22 cellular contexts compared by ENCODE assay signal in the genomic region with DNA sequence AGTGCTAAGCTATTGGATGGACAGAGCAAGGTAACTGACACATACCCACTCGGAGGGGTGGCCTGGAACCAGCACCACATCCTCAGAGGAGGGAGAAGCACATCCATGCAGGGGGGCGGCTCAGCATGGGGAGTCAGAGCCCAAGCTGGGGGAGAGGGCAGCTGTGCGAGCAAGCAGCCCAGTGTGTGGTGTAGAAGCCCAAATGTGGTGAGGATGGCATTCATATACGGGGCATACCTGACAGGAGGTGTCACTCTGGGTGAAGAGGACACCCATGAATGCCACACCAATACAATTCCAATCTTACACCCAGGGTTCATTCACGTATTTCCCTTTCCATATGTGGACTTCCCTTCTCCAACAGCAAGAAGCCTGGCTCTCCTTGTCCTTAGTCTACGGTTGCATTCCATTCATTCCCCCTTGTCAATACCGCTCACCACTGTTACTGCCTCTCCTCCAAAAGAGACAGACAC. TPM values are rescaled to one million over a fixed set of nuclear protein-coding genes. Genes with fewer than 3 reads are reported as not detected.
DNase-seq lines count a peak whose midpoint lies in the region; ATAC-seq and TF ChIP-seq lines count a peak whose summit lies in the region.
"Had no signal": no experiment of that assay in that cellular context is flagged by ENCODE, and none has a peak within 500 bp of the region (broad histone marks: within the 10 kb centered on the region; RNA-seq: fewer than 3 reads in every experiment).

No MANE protein-coding gene starts in this region.

- no peaks in the 10 kb centered on the region for H3K27me3 ChIP-seq in brain microvascular endothelial cell (replicated peaks)
- H3K27me3 ChIP-seq in upper lobe of right lung: peaks cover 33% of the 10 kb centered on the region
- H3K27me3 ChIP-seq: MG63 had no signal

- ATAC-seq in upper lobe of right lung: peak; percentile 40
- ATAC-seq in HG03442 (IDR thresholded peaks at IDR 0.05; ENCODE audit: unreplicated experiment): no peak
- no peak for ATAC-seq in GM21360 (IDR thresholded peaks at IDR 0.05; ENCODE audit: unreplicated experiment)
- ATAC-seq: HepG2 had no signal

- in situ Hi-C loops in brain microvascular endothelial cell (cut with HindIII; ENCODE audit: low pct_ligation_motif_present, low sequenced_read_pairs): no loop called here

- TF ChIP-seq CTCF in HEK293 (tag by site-specific recombination; IDR thresholded peaks at IDR 0.05) (no peak), brain microvascular endothelial cell (IDR thresholded peaks at IDR 0.05; ENCODE audit: low read depth, low read length, missing control alignments) (no peak), upper lobe of right lung (IDR thresholded peaks at IDR 0.05) (no peak)

- H3K9me3 ChIP-seq in HEK293 (ENCODE audit: control insufficient read depth, insufficient read depth, low read depth, low read length) (no peaks in the 10 kb centered on the region), upper lobe of right lung (no peaks in the 10 kb centered on the region)
- H3K9me3 ChIP-seq: MG63 had no signal

- no peak overlapping the region for H3K27ac ChIP-seq in HEK293 (ENCODE audit: extremely low read depth, low read depth, low read length)
- no peak overlapping the region for H3K27ac ChIP-seq in brain microvascular endothelial cell
- H3K27ac ChIP-seq in upper lobe of right lung: no peak overlapping the region
- H3K27ac ChIP-seq: epithelial cell of prostate, parathyroid adenoma, RWPE1, skin epidermis had no signal

- DNase-seq in brain microvascular endothelial cell (peak; percentile 9), iris pigment epithelial cell (ENCODE audit: low read depth) (peak; percentile 2), upper lobe of right lung (no peak), putamen (ENCODE audit: low spot score) (no peak)
- DNase-seq: activated CD4-positive, alpha-beta T cell treated with anti-CD3 and anti-CD28 coated beads, Interleukin-2, amount 50 U/mL, for 1 hour; activated naive CD4-positive, alpha-beta T cell treated with anti-CD3 and anti-CD28 coated beads for 36 hours; dermis blood vessel endothelial cell; MG63; NCI-H1694; NCI-H446; stimulated activated CD4-positive, alpha-beta T cell treated with anti-CD3 and anti-CD28 coated beads, Interleukin-4, amount 100 ng/mL, for 24 hours; substantia nigra had no signal

- CTCF ChIA-PET in HEK293 (lab: Yijun Ruan, JAX): interaction anchor here (0.6 kb wide), 1 partner anchor 14 kb away, joined by 3 read pairs; no protein-coding TSS in a partner anchor

- H3K36me3 ChIP-seq in HEK293 (ENCODE audit: control insufficient read depth in 2 of 2, insufficient read depth in 1 of 2, low read length in 2 of 2): no peaks in the 10 kb centered on the region
- H3K36me3 ChIP-seq in brain microvascular endothelial cell (replicated peaks): no peaks in the 10 kb centered on the region
- H3K36me3 ChIP-seq in upper lobe of right lung: no peaks in the 10 kb centered on the region
- H3K36me3 ChIP-seq: MG63 had no signal

- POLR2A ChIA-PET in HEK293 (lab: Yijun Ruan, JAX): no interaction called here

- H3K4me1 ChIP-seq in HEK293 (ENCODE audit: control insufficient read depth, insufficient read depth, low read length) (peaks cover 6% of the 10 kb centered on the region), upper lobe of right lung (no peaks in the 10 kb centered on the region)
- H3K4me1 ChIP-seq: parathyroid adenoma had no signal

- no peak overlapping the region for H3K4me3 ChIP-seq in HEK293 (ENCODE audit: low read depth, low read length)
- H3K4me3 ChIP-seq in brain microvascular endothelial cell (ENCODE audit: low read depth, low read length): no peak overlapping the region
- H3K4me3 ChIP-seq in upper lobe of right lung: no peak overlapping the region
- H3K4me3 ChIP-seq: MG63, skin epidermis had no signal

- intact Hi-C loops in upper lobe of right lung (cut with DNase I): no loop called here

TF ChIP-seq in HEK293, 187 proteins besides CTCF, POLR2A, EP300 and RAD21:
- TF ChIP-seq, protein P1, sequence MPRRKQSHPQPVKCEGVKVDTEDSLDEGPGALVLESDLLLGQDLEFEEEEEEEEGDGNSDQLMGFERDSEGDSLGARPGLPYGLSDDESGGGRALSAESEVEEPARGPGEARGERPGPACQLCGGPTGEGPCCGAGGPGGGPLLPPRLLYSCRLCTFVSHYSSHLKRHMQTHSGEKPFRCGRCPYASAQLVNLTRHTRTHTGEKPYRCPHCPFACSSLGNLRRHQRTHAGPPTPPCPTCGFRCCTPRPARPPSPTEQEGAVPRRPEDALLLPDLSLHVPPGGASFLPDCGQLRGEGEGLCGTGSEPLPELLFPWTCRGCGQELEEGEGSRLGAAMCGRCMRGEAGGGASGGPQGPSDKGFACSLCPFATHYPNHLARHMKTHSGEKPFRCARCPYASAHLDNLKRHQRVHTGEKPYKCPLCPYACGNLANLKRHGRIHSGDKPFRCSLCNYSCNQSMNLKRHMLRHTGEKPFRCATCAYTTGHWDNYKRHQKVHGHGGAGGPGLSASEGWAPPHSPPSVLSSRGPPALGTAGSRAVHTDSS (tag by site-specific recombination; IDR thresholded peaks at IDR 0.05): no peak
- TF ChIP-seq ZIC2 (tag by site-specific recombination; IDR thresholded peaks at IDR 0.05) (peak; percentile 21; the same call in 1 of the 2 replicates), ZNF830 (tag by site-specific recombination; IDR thresholded peaks at IDR 0.05; ENCODE audit: low read depth) (no peak), GLIS2 (tag by site-specific recombination; IDR thresholded peaks at IDR 0.05) (0 out of 2 replicates have a peak, but pooled peaks have one; percentile 16), YY1 (tag by site-specific recombination; IDR thresholded peaks at IDR 0.05) (no peak), ZNF561 (tag by site-specific recombination; IDR thresholded peaks at IDR 0.05; ENCODE audit: borderline replicate concordance) (no peak), GLIS1 (tag by site-specific recombination; IDR thresholded peaks at IDR 0.05) (peak; percentile 89), ZNF510 (tag by site-specific recombination; IDR thresholded peaks at IDR 0.05; ENCODE audit: insufficient replicate concordance) (no peak)
- TF ChIP-seq, protein P2, sequence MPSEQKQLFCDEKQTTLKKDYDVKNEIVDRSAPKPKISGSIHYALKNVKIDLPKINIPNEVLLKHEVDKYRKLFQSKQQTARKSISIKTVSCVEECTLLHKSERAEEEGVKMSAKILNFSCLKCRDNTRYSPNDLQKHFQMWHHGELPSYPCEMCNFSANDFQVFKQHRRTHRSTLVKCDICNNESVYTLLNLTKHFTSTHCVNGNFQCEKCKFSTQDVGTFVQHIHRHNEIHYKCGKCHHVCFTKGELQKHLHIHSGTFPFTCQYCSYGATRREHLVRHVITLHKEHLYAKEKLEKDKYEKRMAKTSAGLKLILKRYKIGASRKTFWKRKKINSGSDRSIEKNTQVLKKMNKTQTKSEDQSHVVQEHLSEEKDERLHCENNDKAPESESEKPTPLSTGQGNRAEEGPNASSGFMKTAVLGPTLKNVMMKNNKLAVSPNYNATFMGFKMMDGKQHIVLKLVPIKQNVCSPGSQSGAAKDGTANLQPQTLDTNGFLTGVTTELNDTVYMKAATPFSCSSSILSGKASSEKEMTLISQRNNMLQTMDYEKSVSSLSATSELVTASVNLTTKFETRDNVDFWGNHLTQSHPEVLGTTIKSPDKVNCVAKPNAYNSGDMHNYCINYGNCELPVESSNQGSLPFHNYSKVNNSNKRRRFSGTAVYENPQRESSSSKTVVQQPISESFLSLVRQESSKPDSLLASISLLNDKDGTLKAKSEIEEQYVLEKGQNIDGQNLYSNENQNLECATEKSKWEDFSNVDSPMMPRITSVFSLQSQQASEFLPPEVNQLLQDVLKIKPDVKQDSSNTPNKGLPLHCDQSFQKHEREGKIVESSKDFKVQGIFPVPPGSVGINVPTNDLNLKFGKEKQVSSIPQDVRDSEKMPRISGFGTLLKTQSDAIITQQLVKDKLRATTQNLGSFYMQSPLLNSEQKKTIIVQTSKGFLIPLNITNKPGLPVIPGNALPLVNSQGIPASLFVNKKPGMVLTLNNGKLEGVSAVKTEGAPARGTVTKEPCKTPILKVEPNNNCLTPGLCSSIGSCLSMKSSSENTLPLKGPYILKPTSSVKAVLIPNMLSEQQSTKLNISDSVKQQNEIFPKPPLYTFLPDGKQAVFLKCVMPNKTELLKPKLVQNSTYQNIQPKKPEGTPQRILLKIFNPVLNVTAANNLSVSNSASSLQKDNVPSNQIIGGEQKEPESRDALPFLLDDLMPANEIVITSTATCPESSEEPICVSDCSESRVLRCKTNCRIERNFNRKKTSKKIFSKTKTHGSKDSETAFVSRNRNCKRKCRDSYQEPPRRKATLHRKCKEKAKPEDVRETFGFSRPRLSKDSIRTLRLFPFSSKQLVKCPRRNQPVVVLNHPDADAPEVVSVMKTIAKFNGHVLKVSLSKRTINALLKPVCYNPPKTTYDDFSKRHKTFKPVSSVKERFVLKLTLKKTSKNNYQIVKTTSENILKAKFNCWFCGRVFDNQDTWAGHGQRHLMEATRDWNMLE (tag by site-specific recombination; conservative IDR thresholded peaks at IDR 0.05; ENCODE audit: low read depth): no peak
- TF ChIP-seq, protein P3, sequence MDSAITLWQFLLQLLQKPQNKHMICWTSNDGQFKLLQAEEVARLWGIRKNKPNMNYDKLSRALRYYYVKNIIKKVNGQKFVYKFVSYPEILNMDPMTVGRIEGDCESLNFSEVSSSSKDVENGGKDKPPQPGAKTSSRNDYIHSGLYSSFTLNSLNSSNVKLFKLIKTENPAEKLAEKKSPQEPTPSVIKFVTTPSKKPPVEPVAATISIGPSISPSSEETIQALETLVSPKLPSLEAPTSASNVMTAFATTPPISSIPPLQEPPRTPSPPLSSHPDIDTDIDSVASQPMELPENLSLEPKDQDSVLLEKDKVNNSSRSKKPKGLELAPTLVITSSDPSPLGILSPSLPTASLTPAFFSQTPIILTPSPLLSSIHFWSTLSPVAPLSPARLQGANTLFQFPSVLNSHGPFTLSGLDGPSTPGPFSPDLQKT (IDR thresholded peaks at IDR 0.05; ENCODE audit: borderline replicate concordance, low read depth, low read length): no peak

RNA-seq across cellular contexts. Expression of a gene that starts 58.7 kb away (rescaled TPM):
- 0.06 TPM for total RNA-seq in upper lobe of right lung
- total RNA-seq: activated naive CD4-positive, alpha-beta T cell treated with anti-CD3 and anti-CD28 coated beads for 36 hours; B cell; G401; HepG2 had no signal

Comparison
In these comparisons a context has a peak if more than half of its experiments do, and no peak if none do; other contexts are left out.
1. DNase-seq: peak in brain microvascular endothelial cell (single experiment) and iris pigment epithelial cell (single experiment); none in upper lobe of right lung (single experiment) and putamen (single experiment).